Comparison of ENCODE assay signal across 8 cellular contexts in genomic region chr10:80196270-80196949, GRCh38. TPM values are rescaled to one million over a fixed set of nuclear protein-coding genes. Genes with fewer than 3 reads are reported as not detected.
DNase-seq lines count a peak whose midpoint lies in the region; ATAC-seq and TF ChIP-seq lines count a peak whose summit lies in the region.

No MANE protein-coding gene starts in this region.

- peak overlapping the region; percentile 75 for H3K27ac Mint-ChIP-seq in activated naive CD8-positive, alpha-beta T cell treated with anti-CD3 and anti-CD28 coated beads, Interleukin-2, amount 10 ng/mL, durations not matched to agents 7 days and 5 days

- DNase-seq in RWPE1 (ENCODE audit: low spot score) (peak; percentile 81), left colon (peak; percentile 79 to 91), SKM-1 (lab: John Stamatoyannopoulos, UW; ENCODE audit: unreplicated experiment) (no peak), NOMO-1 (lab: John Stamatoyannopoulos, UW; ENCODE audit: unreplicated experiment in 2 of 2) (no peak)
- DNase-seq in activated naive CD8-positive, alpha-beta T cell treated with anti-CD3 and anti-CD28 coated beads, Interleukin-2, amount 10 ng/mL, durations not matched to agents 7 days and 5 days = no peak
- DNase-seq in stimulated activated CD8-positive, alpha-beta memory T cell treated with anti-CD3 and anti-CD28 coated beads, Interleukin-7, amount 100 ng/mL, for 4 hours (ENCODE audit: low read depth in 2 of 2) = peak; percentile 53 to 62

- POLR2A ChIA-PET in RWPE1 (lab: Yijun Ruan, JAX; ENCODE audit: low non-redundant PET) = no interaction called here
- POLR2A ChIA-PET in activated naive CD8-positive, alpha-beta T cell treated with anti-CD3 and anti-CD28 coated beads, Interleukin-2, amount 10 ng/mL, durations not matched to agents 7 days and 5 days (lab: Charles Lee) = interaction anchor here (0.9 to 2.7 kb wide), 3 partner anchors 9 to 12 kb away, joined by 3 to 12 read pairs (median 3); partner anchors contain the start of gene ANXA11

- intact Hi-C loops in left colon (cut with DNase I, micrococcal nuclease) = no loop called here

- peak overlapping the region; percentile 41 for H3K4me3 Mint-ChIP-seq in activated naive CD8-positive, alpha-beta T cell treated with anti-CD3 and anti-CD28 coated beads, Interleukin-2, amount 10 ng/mL, durations not matched to agents 7 days and 5 days

- CTCF ChIA-PET in RWPE1 (lab: Yijun Ruan, JAX) = interaction anchor here (0.6 to 0.9 kb wide), 3 partner anchors 26 to 52 kb away, joined by 3 read pairs; no protein-coding TSS in a partner anchor

- H3K27me3 Mint-ChIP-seq in activated naive CD8-positive, alpha-beta T cell treated with anti-CD3 and anti-CD28 coated beads, Interleukin-2, amount 10 ng/mL, durations not matched to agents 7 days and 5 days = no peaks in the 10 kb centered on the region

- peak; percentile 90 for ATAC-seq in GM18907 (IDR thresholded peaks at IDR 0.05; ENCODE audit: unreplicated experiment)
- ATAC-seq in HG03025 (IDR thresholded peaks at IDR 0.05; ENCODE audit: low FRiP score, unreplicated experiment) = peak; percentile 65
- peak; percentile 97 for ATAC-seq in activated naive CD8-positive, alpha-beta T cell treated with anti-CD3 and anti-CD28 coated beads, Interleukin-2, amount 10 ng/mL, durations not matched to agents 7 days and 5 days (ENCODE audit: low read depth)
- peak; percentile 86 for ATAC-seq in left colon

- TF ChIP-seq CTCF in RWPE1 (conservative IDR thresholded peaks at IDR 0.05; ENCODE audit: low read depth) = no peak

- peaks cover 51% of the 10 kb centered on the region for H3K36me3 Mint-ChIP-seq in activated naive CD8-positive, alpha-beta T cell treated with anti-CD3 and anti-CD28 coated beads, Interleukin-2, amount 10 ng/mL, durations not matched to agents 7 days and 5 days

- peaks cover 56% of the 10 kb centered on the region for H3K4me1 Mint-ChIP-seq in activated naive CD8-positive, alpha-beta T cell treated with anti-CD3 and anti-CD28 coated beads, Interleukin-2, amount 10 ng/mL, durations not matched to agents 7 days and 5 days

- peak overlapping the region; percentile 56 for H3K27ac ChIP-seq in RWPE1

- H3K9me3 Mint-ChIP-seq in activated naive CD8-positive, alpha-beta T cell treated with anti-CD3 and anti-CD28 coated beads, Interleukin-2, amount 10 ng/mL, durations not matched to agents 7 days and 5 days = peaks cover 6% of the 10 kb centered on the region

RNA-seq across cellular contexts. Expression of gene ANXA11, which starts 8.9 kb away (rescaled TPM):
- total RNA-seq in activated naive CD8-positive, alpha-beta T cell treated with anti-CD3 and anti-CD28 coated beads, Interleukin-2, amount 10 ng/mL, durations not matched to agents 7 days and 5 days = 100 to 1,000 TPM; 263 to 277 TPM
- 100 to 1,000 TPM; 384 to 427 TPM for total RNA-seq in left colon

Comparison
In these comparisons a context has a peak if more than half of its experiments do, and no peak if none do; other contexts are left out.
1. DNase-seq: peak in RWPE1 (single experiment), left colon (2 of 2) and stimulated activated CD8-positive, alpha-beta memory T cell treated with anti-CD3 and anti-CD28 coated beads, Interleukin-7, amount 100 ng/mL, for 4 hours (2 of 2); none in activated naive CD8-positive, alpha-beta T cell treated with anti-CD3 and anti-CD28 coated beads, Interleukin-2, amount 10 ng/mL, durations not matched to agents 7 days and 5 days (single experiment), SKM-1 (single experiment) and NOMO-1 (0 of 2).
2. Peak in every context shown above with its lines, with median percentiles within 50 percentile points of each other: ATAC-seq.